ENCODE assay signal across 1 cellular context in the genomic region with DNA sequence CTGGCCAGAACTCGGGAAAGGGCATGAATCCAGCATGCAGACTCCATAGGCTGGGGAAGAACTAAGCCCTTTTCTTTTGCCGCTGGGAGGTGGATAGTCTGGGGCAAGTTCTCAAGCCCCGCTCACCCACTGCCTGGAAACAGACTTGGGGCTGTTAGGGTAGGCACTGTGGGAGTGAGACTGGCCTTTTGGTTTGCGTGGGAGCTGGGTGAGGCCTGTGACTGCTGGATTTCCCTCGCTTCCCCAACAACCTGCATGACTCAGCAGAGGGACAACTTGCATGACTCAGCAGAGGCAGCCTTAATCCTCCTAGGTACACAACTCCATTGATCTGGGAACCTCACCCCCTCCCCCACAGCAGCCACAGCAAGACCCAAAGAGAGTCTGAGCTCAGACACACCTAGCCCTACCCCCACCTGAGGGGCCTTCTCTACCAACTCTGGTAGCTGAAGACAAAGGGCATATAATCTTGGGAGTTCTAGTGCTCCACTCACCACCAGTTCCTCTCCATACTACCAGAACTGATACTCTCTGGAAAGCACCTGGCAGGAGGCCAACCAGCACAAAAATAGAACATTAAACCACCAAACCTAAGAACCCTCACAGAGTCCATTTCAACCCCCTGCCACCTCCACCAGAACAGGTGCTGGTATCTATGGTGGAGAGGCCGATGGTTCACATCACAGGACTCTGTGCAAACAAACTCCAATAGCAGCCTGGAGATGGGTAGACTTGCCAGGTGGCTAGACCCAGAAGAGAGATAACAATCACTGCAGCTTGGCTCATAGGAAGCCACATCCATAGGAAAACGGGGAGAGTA.
A peak's percentile ranks its signal among the peaks of the same experiment; 100 is the strongest.
TF ChIP-seq lines count a peak whose summit lies in the region.

No MANE protein-coding gene starts in this region.

TF ChIP-seq in GM12878, 131 proteins besides CTCF, POLR2A, EP300 and RAD21 (continued from another document and continues in another):
- TF ChIP-seq, protein P1, sequence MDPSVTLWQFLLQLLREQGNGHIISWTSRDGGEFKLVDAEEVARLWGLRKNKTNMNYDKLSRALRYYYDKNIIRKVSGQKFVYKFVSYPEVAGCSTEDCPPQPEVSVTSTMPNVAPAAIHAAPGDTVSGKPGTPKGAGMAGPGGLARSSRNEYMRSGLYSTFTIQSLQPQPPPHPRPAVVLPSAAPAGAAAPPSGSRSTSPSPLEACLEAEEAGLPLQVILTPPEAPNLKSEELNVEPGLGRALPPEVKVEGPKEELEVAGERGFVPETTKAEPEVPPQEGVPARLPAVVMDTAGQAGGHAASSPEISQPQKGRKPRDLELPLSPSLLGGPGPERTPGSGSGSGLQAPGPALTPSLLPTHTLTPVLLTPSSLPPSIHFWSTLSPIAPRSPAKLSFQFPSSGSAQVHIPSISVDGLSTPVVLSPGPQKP (IDR thresholded peaks at IDR 0.05; ENCODE audit: low read depth, low read length) = no peak
- TF ChIP-seq POLR2AphosphoS5 (IDR thresholded peaks at IDR 0.05; ENCODE audit: low read length) = peak; percentile 48; the same call in 1 of the 2 replicates
- no peak for TF ChIP-seq ZNF622 (IDR thresholded peaks at IDR 0.05)
- peak; percentile 93 for TF ChIP-seq SMAD1 (IDR thresholded peaks at IDR 0.05; ENCODE audit: low read depth, partially characterized antibody)
- TF ChIP-seq ZSCAN29 (IDR thresholded peaks at IDR 0.05) = no peak
- peak; percentile 57; the same call in 1 of the 2 replicates for TF ChIP-seq BMI1 (IDR thresholded peaks at IDR 0.05; ENCODE audit: borderline replicate concordance)
- TF ChIP-seq CREM (IDR thresholded peaks at IDR 0.05; ENCODE audit: low read depth) = no peak; the same call in 1 of the 2 replicates
- TF ChIP-seq, protein P2, sequence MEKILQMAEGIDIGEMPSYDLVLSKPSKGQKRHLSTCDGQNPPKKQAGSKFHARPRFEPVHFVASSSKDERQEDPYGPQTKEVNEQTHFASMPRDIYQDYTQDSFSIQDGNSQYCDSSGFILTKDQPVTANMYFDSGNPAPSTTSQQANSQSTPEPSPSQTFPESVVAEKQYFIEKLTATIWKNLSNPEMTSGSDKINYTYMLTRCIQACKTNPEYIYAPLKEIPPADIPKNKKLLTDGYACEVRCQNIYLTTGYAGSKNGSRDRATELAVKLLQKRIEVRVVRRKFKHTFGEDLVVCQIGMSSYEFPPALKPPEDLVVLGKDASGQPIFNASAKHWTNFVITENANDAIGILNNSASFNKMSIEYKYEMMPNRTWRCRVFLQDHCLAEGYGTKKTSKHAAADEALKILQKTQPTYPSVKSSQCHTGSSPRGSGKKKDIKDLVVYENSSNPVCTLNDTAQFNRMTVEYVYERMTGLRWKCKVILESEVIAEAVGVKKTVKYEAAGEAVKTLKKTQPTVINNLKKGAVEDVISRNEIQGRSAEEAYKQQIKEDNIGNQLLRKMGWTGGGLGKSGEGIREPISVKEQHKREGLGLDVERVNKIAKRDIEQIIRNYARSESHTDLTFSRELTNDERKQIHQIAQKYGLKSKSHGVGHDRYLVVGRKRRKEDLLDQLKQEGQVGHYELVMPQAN (conservative IDR thresholded peaks at IDR 0.05) = no peak
- no peak for TF ChIP-seq ZNF274 (IDR thresholded peaks at IDR 0.05; ENCODE audit: insufficient read depth, insufficient read length)
- TF ChIP-seq, protein P3, sequence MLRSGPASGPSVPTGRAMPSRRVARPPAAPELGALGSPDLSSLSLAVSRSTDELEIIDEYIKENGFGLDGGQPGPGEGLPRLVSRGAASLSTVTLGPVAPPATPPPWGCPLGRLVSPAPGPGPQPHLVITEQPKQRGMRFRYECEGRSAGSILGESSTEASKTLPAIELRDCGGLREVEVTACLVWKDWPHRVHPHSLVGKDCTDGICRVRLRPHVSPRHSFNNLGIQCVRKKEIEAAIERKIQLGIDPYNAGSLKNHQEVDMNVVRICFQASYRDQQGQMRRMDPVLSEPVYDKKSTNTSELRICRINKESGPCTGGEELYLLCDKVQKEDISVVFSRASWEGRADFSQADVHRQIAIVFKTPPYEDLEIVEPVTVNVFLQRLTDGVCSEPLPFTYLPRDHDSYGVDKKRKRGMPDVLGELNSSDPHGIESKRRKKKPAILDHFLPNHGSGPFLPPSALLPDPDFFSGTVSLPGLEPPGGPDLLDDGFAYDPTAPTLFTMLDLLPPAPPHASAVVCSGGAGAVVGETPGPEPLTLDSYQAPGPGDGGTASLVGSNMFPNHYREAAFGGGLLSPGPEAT (IDR thresholded peaks at IDR 0.05; ENCODE audit: low read depth) = peak; percentile 89
- TF ChIP-seq, protein P4, sequence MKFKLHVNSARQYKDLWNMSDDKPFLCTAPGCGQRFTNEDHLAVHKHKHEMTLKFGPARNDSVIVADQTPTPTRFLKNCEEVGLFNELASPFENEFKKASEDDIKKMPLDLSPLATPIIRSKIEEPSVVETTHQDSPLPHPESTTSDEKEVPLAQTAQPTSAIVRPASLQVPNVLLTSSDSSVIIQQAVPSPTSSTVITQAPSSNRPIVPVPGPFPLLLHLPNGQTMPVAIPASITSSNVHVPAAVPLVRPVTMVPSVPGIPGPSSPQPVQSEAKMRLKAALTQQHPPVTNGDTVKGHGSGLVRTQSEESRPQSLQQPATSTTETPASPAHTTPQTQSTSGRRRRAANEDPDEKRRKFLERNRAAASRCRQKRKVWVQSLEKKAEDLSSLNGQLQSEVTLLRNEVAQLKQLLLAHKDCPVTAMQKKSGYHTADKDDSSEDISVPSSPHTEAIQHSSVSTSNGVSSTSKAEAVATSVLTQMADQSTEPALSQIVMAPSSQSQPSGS (IDR thresholded peaks at IDR 0.05; ENCODE audit: low read length) = no peak; the same call in none of the 2 replicates
- TF ChIP-seq, protein P5, sequence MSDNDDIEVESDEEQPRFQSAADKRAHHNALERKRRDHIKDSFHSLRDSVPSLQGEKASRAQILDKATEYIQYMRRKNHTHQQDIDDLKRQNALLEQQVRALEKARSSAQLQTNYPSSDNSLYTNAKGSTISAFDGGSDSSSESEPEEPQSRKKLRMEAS (IDR thresholded peaks at IDR 0.05; ENCODE audit: low read depth, low read length) = no peak
- TF ChIP-seq, protein P6, sequence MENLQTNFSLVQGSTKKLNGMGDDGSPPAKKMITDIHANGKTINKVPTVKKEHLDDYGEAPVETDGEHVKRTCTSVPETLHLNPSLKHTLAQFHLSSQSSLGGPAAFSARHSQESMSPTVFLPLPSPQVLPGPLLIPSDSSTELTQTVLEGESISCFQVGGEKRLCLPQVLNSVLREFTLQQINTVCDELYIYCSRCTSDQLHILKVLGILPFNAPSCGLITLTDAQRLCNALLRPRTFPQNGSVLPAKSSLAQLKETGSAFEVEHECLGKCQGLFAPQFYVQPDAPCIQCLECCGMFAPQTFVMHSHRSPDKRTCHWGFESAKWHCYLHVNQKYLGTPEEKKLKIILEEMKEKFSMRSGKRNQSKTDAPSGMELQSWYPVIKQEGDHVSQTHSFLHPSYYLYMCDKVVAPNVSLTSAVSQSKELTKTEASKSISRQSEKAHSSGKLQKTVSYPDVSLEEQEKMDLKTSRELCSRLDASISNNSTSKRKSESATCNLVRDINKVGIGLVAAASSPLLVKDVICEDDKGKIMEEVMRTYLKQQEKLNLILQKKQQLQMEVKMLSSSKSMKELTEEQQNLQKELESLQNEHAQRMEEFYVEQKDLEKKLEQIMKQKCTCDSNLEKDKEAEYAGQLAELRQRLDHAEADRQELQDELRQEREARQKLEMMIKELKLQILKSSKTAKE (IDR thresholded peaks at IDR 0.05; ENCODE audit: low read depth, poor library complexity, severe bottlenecking) = peak; percentile 62
- peak; percentile 64 for TF ChIP-seq IRF4 (IDR thresholded peaks at IDR 0.05; ENCODE audit: low read depth, low read length)
- no peak for TF ChIP-seq SUPT20H (IDR thresholded peaks at IDR 0.05; ENCODE audit: borderline replicate concordance, control insufficient read depth, low read depth, low read length)
- TF ChIP-seq ZNF384 (IDR thresholded peaks at IDR 0.05; ENCODE audit: borderline replicate concordance, low read depth, low read length) = no peak
- TF ChIP-seq TCF3 (IDR thresholded peaks at IDR 0.05; ENCODE audit: borderline replicate concordance, insufficient read depth, low read depth, low read length) = 0 out of 2 replicates have a peak, but pooled peaks have one; percentile 51
- no peak for TF ChIP-seq SUZ12 (IDR thresholded peaks at IDR 0.05; ENCODE audit: unreplicated experiment)
- TF ChIP-seq MEF2B (IDR thresholded peaks at IDR 0.05; ENCODE audit: partially characterized antibody, poor library complexity, severe bottlenecking) = peak; percentile 90
- no peak for TF ChIP-seq HDAC6 (IDR thresholded peaks at IDR 0.05; ENCODE audit: unreplicated experiment)
- peak; percentile 48; the same call in 1 of the 2 replicates for TF ChIP-seq ATF7 (IDR thresholded peaks at IDR 0.05; ENCODE audit: low read depth)
- no peak for TF ChIP-seq ETV6 (conservative IDR thresholded peaks at IDR 0.05 in 1 of 2, IDR thresholded peaks at IDR 0.05 in 1 of 2; ENCODE audit: borderline replicate concordance in 1 of 2, low read depth in 1 of 2)
- TF ChIP-seq MYB (IDR thresholded peaks at IDR 0.05; ENCODE audit: borderline replicate concordance, low read depth, low read length) = 0 out of 2 replicates have a peak, but pooled peaks have one; percentile 18
- TF ChIP-seq YBX1 (IDR thresholded peaks at IDR 0.05) = no peak
- TF ChIP-seq SIN3A (IDR thresholded peaks at IDR 0.05; ENCODE audit: low read depth, low read length) = no peak
- peak; percentile 35; the same call in 1 of the 2 replicates for TF ChIP-seq BCL11A (IDR thresholded peaks at IDR 0.05; ENCODE audit: low read depth, low read length)
- peak; percentile 58; the same call in 1 of the 2 replicates for TF ChIP-seq MTA2 (IDR thresholded peaks at IDR 0.05; ENCODE audit: low read depth)
- no peak for TF ChIP-seq EZH2 (IDR thresholded peaks at IDR 0.05; ENCODE audit: borderline replicate concordance, control insufficient read depth, low read depth, low read length)
- TF ChIP-seq STAT3 (IDR thresholded peaks at IDR 0.05; ENCODE audit: low read depth, low read length) = no peak
- no peak for TF ChIP-seq STAT1 (conservative IDR thresholded peaks at IDR 0.05)
- no peak for TF ChIP-seq SREBF2 (IDR thresholded peaks at IDR 0.05; ENCODE audit: low read length)
- TF ChIP-seq PAX8 (IDR thresholded peaks at IDR 0.05) = no peak
- TF ChIP-seq, protein P7, sequence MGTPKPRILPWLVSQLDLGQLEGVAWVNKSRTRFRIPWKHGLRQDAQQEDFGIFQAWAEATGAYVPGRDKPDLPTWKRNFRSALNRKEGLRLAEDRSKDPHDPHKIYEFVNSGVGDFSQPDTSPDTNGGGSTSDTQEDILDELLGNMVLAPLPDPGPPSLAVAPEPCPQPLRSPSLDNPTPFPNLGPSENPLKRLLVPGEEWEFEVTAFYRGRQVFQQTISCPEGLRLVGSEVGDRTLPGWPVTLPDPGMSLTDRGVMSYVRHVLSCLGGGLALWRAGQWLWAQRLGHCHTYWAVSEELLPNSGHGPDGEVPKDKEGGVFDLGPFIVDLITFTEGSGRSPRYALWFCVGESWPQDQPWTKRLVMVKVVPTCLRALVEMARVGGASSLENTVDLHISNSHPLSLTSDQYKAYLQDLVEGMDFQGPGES (IDR thresholded peaks at IDR 0.05) = no peak
- TF ChIP-seq SMARCA5 (IDR thresholded peaks at IDR 0.05) = peak; percentile 67; the same call in 1 of the 2 replicates
- no peak for TF ChIP-seq TAF1 (IDR thresholded peaks at IDR 0.05; ENCODE audit: borderline replicate concordance, low read depth, low read length)
- no peak for TF ChIP-seq CHD2 (IDR thresholded peaks at IDR 0.05; ENCODE audit: borderline replicate concordance, low read depth, low read length)
- TF ChIP-seq, protein P8, sequence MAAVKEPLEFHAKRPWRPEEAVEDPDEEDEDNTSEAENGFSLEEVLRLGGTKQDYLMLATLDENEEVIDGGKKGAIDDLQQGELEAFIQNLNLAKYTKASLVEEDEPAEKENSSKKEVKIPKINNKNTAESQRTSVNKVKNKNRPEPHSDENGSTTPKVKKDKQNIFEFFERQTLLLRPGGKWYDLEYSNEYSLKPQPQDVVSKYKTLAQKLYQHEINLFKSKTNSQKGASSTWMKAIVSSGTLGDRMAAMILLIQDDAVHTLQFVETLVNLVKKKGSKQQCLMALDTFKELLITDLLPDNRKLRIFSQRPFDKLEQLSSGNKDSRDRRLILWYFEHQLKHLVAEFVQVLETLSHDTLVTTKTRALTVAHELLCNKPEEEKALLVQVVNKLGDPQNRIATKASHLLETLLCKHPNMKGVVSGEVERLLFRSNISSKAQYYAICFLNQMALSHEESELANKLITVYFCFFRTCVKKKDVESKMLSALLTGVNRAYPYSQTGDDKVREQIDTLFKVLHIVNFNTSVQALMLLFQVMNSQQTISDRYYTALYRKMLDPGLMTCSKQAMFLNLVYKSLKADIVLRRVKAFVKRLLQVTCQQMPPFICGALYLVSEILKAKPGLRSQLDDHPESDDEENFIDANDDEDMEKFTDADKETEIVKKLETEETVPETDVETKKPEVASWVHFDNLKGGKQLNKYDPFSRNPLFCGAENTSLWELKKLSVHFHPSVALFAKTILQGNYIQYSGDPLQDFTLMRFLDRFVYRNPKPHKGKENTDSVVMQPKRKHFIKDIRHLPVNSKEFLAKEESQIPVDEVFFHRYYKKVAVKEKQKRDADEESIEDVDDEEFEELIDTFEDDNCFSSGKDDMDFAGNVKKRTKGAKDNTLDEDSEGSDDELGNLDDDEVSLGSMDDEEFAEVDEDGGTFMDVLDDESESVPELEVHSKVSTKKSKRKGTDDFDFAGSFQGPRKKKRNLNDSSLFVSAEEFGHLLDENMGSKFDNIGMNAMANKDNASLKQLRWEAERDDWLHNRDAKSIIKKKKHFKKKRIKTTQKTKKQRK (IDR thresholded peaks at IDR 0.05; ENCODE audit: low read depth, low read length) = no peak
- TF ChIP-seq, protein P9, sequence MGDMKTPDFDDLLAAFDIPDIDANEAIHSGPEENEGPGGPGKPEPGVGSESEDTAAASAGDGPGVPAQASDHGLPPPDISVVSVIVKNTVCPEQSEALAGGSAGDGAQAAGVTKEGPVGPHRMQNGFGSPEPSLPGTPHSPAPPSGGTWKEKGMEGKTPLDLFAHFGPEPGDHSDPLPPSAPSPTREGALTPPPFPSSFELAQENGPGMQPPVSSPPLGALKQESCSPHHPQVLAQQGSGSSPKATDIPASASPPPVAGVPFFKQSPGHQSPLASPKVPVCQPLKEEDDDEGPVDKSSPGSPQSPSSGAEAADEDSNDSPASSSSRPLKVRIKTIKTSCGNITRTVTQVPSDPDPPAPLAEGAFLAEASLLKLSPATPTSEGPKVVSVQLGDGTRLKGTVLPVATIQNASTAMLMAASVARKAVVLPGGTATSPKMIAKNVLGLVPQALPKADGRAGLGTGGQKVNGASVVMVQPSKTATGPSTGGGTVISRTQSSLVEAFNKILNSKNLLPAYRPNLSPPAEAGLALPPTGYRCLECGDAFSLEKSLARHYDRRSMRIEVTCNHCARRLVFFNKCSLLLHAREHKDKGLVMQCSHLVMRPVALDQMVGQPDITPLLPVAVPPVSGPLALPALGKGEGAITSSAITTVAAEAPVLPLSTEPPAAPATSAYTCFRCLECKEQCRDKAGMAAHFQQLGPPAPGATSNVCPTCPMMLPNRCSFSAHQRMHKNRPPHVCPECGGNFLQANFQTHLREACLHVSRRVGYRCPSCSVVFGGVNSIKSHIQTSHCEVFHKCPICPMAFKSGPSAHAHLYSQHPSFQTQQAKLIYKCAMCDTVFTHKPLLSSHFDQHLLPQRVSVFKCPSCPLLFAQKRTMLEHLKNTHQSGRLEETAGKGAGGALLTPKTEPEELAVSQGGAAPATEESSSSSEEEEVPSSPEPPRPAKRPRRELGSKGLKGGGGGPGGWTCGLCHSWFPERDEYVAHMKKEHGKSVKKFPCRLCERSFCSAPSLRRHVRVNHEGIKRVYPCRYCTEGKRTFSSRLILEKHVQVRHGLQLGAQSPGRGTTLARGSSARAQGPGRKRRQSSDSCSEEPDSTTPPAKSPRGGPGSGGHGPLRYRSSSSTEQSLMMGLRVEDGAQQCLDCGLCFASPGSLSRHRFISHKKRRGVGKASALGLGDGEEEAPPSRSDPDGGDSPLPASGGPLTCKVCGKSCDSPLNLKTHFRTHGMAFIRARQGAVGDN (IDR thresholded peaks at IDR 0.05) = peak; percentile 57; the same call in 1 of the 2 replicates
